Comparison of ENCODE assay signal across 14 cellular contexts in genomic region chr6:37867756-37868446, GRCh38. TPM values are rescaled to one million over a fixed set of nuclear protein-coding genes. Genes with fewer than 3 reads are reported as not detected.
DNase-seq lines count a peak whose midpoint lies in the region; ATAC-seq and TF ChIP-seq lines count a peak whose summit lies in the region.
"Had no signal": no experiment of that assay in that cellular context is flagged by ENCODE, and none has a peak within 500 bp of the region (broad histone marks: within the 10 kb centered on the region; RNA-seq: fewer than 3 reads in every experiment).

No MANE protein-coding gene starts in this region.

- H3K4me2 ChIP-seq in GM23248 (ENCODE audit: unreplicated experiment) (peak overlapping the region; percentile 76), mesenchymal stem cell (ENCODE audit: low read length, poor library complexity, severe bottlenecking) (peak overlapping the region; percentile 47)

- no peak for ATAC-seq in omental fat pad (ENCODE audit: low FRiP score)

- no peak overlapping the region for H3K14ac ChIP-seq in mesenchymal stem cell (ENCODE audit: low read length in 2 of 2)

- H3K9ac ChIP-seq in GM23248 (no peak overlapping the region), mesenchymal stem cell (ENCODE audit: low read length) (no peak overlapping the region)

- H2BK120ac ChIP-seq in mesenchymal stem cell (ENCODE audit: low read depth, low read length) = no peak overlapping the region

- H3K4me3 ChIP-seq in GM23248 (peak overlapping the region; percentile 48; the same call in 1 of the 2 replicates), SJSA1 (no peak overlapping the region), mesenchymal stem cell (ENCODE audit: insufficient read depth in 1 of 2, low read depth in 1 of 2, low read length in 2 of 2) (no peak overlapping the region)
- H3K4me3 ChIP-seq: esophagus muscularis mucosa, testis had no signal

- H3K36me3 ChIP-seq in GM23248 (ENCODE audit: low read depth) (no peaks in the 10 kb centered on the region), SJSA1 (no peaks in the 10 kb centered on the region; the same call in 1 of the 2 replicates), mesenchymal stem cell (ENCODE audit: control insufficient read depth in 1 of 2, insufficient read depth in 2 of 2, low read depth in 1 of 2, low read length in 2 of 2) (peaks cover 0 to 2% of the 10 kb centered on the region in 2 experiments)
- H3K36me3 ChIP-seq: esophagus muscularis mucosa had no signal

- peak overlapping the region; percentile 5 for H3K4me3 Mint-ChIP-seq in Calu3 (ENCODE audit: low read depth, unreplicated experiment)
- H3K4me3 Mint-ChIP-seq: nephron progenitor cell had no signal

- H3K4me1 ChIP-seq in GM23248 (ENCODE audit: insufficient read depth) (peaks cover 46% of the 10 kb centered on the region), SJSA1 (replicated peaks) (peaks cover 32% of the 10 kb centered on the region), mesenchymal stem cell (ENCODE audit: control insufficient read depth, insufficient read depth, low read depth, low read length) (peaks cover 8% of the 10 kb centered on the region)

- H3K79me2 ChIP-seq in GM23248 (ENCODE audit: insufficient read depth) = peaks cover 98% of the 10 kb centered on the region

- H3K27me3 Mint-ChIP-seq in Calu3 (ENCODE audit: unreplicated experiment) = no peaks in the 10 kb centered on the region

- no TSS peak for BruUV-seq in Calu3 (replicated peaks; lab: Mats Ljungman, UMichigan)

- peaks cover 46% of the 10 kb centered on the region for H3F3A ChIP-seq in GM23248 (ENCODE audit: insufficient read depth)

- H3K4ac ChIP-seq in mesenchymal stem cell (ENCODE audit: low read depth in 1 of 2, low read length in 2 of 2) = no peak overlapping the region

- 74 to 81% methylated on average over 1 of the region's 1 CpG for WGBS in GM23248 (ENCODE audit: low coverage in 1 of 2, low lambda C conversion rate in 2 of 2, missing lambda C conversion rate in 2 of 2), 2 experiments
- WGBS in mesenchymal stem cell = no CpG with 5 or more reads among the region's 1 CpG

- peaks cover 90% of the 10 kb centered on the region for H4K20me1 ChIP-seq in GM23248 (ENCODE audit: insufficient read depth)

- peak overlapping the region in 1 of 2 experiments; percentile 62 for H3K18ac ChIP-seq in mesenchymal stem cell (ENCODE audit: low read depth in 1 of 2, low read length in 2 of 2)

- H3K79me1 ChIP-seq in mesenchymal stem cell (replicated peaks; ENCODE audit: low read length, poor library complexity, severe bottlenecking) = peaks cover 12% of the 10 kb centered on the region

- no peak overlapping the region for H2BK12ac ChIP-seq in mesenchymal stem cell (ENCODE audit: low read length in 2 of 2)

- no peak for TF ChIP-seq CTCF in Calu3 (IDR thresholded peaks at IDR 0.05; ENCODE audit: unreplicated experiment)
- no peak for TF ChIP-seq CTCF in omental fat pad (IDR thresholded peaks at IDR 0.05)

- H3K27me3 ChIP-seq in GM23248 (replicated peaks; ENCODE audit: insufficient read depth) (no peaks in the 10 kb centered on the region), SJSA1 (replicated peaks) (no peaks in the 10 kb centered on the region), mesenchymal stem cell (ENCODE audit: control insufficient read depth in 1 of 2, insufficient read depth in 1 of 2, low read length in 2 of 2) (no peaks in the 10 kb centered on the region)
- H3K27me3 ChIP-seq: esophagus muscularis mucosa, testis had no signal

- H3K9me2 ChIP-seq in GM23248 (ENCODE audit: insufficient read depth) = no peaks in the 10 kb centered on the region

- H2BK5ac ChIP-seq in mesenchymal stem cell (ENCODE audit: low read depth, low read length, poor library complexity, severe bottlenecking) = no peak overlapping the region

- H2AFZ ChIP-seq in GM23248 = no peak overlapping the region
- no peak overlapping the region for H2AFZ ChIP-seq in mesenchymal stem cell (ENCODE audit: low read depth, low read length)

- H3K27ac ChIP-seq in GM23248 (peak overlapping the region; percentile 56), SJSA1 (peak overlapping the region; percentile 33), mesenchymal stem cell (ENCODE audit: low read length, poor library complexity, severe bottlenecking) (peak overlapping the region; percentile 86)
- H3K27ac ChIP-seq: esophagus muscularis mucosa, testis, VCaP had no signal

- CTCF ChIA-PET in Calu3 (lab: Charles Lee) = interaction anchor here (0.6 kb wide), 1 partner anchor 14 kb away, joined by 3 read pairs; no protein-coding TSS in a partner anchor

- no peaks in the 10 kb centered on the region for H3K9me3 ChIP-seq in GM23248 (ENCODE audit: low read depth)
- no peaks in the 10 kb centered on the region for H3K9me3 ChIP-seq in SJSA1 (replicated peaks)
- no peaks in the 10 kb centered on the region for H3K9me3 ChIP-seq in mesenchymal stem cell (ENCODE audit: control insufficient read depth, low read length)
- H3K9me3 ChIP-seq: esophagus muscularis mucosa, testis had no signal

- H3K23ac ChIP-seq in mesenchymal stem cell (ENCODE audit: low read length in 2 of 2) = no peak overlapping the region

- intact Hi-C loops in Calu3 (cut with micrococcal nuclease; ENCODE audit: unreplicated experiment) = no loop called here

- no peak overlapping the region for H2AK5ac ChIP-seq in mesenchymal stem cell (ENCODE audit: low read length, severe bottlenecking)

- H3K27ac Mint-ChIP-seq in Calu3 (ENCODE audit: unreplicated experiment) = peak overlapping the region; percentile 13

- peaks cover 6% of the 10 kb centered on the region for H3K9me3 Mint-ChIP-seq in Calu3 (ENCODE audit: low read depth, unreplicated experiment)

- no peaks in the 10 kb centered on the region for H3K36me3 Mint-ChIP-seq in Calu3 (ENCODE audit: insufficient read depth, unreplicated experiment)

- no peak overlapping the region for H2BK15ac ChIP-seq in mesenchymal stem cell (ENCODE audit: low read depth, poor library complexity, severe bottlenecking)

- no peak overlapping the region for H4K8ac ChIP-seq in mesenchymal stem cell (ENCODE audit: low read length)

- DNase-seq in Calu3 (no peak), GM23248 (no peak), SJSA1 (ENCODE audit: low read depth in 1 of 2, low spot score in 2 of 2) (no peak), mesenchymal stem cell (no peak), NCI-H446 (lab: John Stamatoyannopoulos, UW) (no peak), omental fat pad (ENCODE audit: low spot score) (no peak), HUDEP-2 (lab: John Stamatoyannopoulos, UW; ENCODE audit: unreplicated experiment in 76 of 76) (no peak)
- no peak for DNase-seq in stimulated activated naive CD4-positive, alpha-beta T cell (lab: John Stamatoyannopoulos, UW)
- DNase-seq: NCI-H1436 treated with DMSO at 0.1 percent for 48 hours; nephron progenitor cell; stimulated activated CD4-positive, alpha-beta T cell treated with anti-CD3 and anti-CD28 coated beads, Interleukin-2, amount 100 ng/mL, for 48 hours; testis had no signal

- H4K91ac ChIP-seq in mesenchymal stem cell (ENCODE audit: low read length) = no peak overlapping the region

- in situ Hi-C loops in GM23248 (cut with MboI) = no loop called here

- H3K4me1 Mint-ChIP-seq in Calu3 (ENCODE audit: low read depth, unreplicated experiment) = peaks cover 40% of the 10 kb centered on the region

RNA-seq across cellular contexts. Expression of gene ZFAND3, which starts 48.4 kb away (rescaled TPM):
- total RNA-seq in Calu3 (2022) (75.0 and 80.5 TPM in 2 replicates), omental fat pad (10 to 100 TPM; 28.8 to 43.8 (median 38.0) TPM)
- 27.1 and 27.5 TPM in 2 replicates for total RNA-seq in GM23248 (2014; rRNA removed; shearing (Covaris generic))
- polyA plus RNA-seq in GM23248 (2016; fragmentation: Nextera tagmentation; extraction: Ambion mirVana) = 37.1 and 40.0 TPM in 2 replicates
- total RNA-seq in SJSA1 (2014; rRNA removed; shearing (Covaris generic)) = 15.2 and 24.4 TPM in 2 replicates
- 84.2 TPM for polyA plus RNA-seq in mesenchymal stem cell (2013, experiment 1 of 2)
- polyA plus RNA-seq in mesenchymal stem cell (2013, experiment 2 of 2) = 86.1 TPM

Comparison
In these comparisons a context has a peak if more than half of its experiments do, and no peak if none do; other contexts are left out.
1. H3K27ac ChIP-seq: peak in every context shown above with its lines; median percentile 86 in mesenchymal stem cell; 56 in GM23248; 33 in SJSA1.